In the genomic region with DNA sequence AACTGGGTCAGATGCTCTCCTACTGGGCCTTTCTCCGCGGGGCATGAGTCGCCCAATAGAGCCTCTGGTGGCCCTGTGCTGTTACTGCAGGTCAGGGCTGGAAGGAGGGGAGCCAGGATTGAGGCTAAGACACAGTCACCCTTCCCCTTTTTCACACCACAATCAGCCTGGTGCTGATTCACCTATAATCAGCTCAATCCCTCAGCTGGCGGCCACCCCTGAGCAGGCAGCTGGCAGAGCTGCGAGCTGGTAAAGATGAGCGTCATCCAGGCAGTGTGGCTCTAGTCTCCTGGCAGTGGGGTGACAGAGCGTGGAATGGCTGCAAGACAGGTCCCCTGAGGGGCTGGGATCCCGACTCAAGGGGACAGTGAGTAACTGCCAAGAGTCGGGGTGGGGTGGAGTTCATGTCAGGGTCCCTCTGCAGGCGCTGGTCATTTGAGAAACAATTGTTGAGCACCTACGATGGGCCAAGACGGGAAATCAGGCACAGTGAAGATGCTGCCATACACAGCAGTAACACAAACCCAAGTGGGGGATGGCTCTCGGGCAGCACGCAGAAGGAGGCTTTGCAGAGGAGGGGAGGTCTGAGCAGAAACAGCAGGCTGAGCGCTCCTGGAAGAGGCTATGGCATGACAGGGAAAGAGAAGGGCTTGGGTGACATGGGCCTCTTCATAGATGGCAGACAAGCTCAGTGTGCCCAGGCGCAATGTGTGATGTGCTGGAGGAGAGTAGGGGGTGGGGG, we compare ENCODE assay signal across 8 cellular contexts. TPM values are rescaled to one million over a fixed set of nuclear protein-coding genes. Genes with fewer than 3 reads are reported as not detected.
DNase-seq lines count a peak whose midpoint lies in the region; ATAC-seq and TF ChIP-seq lines count a peak whose summit lies in the region.

No MANE protein-coding gene starts in this region.

- no peak overlapping the region for H3K9ac ChIP-seq in parathyroid adenoma

- no peak overlapping the region for H3K27ac Mint-ChIP-seq in activated T-helper 1 cell treated with anti-CD3 and anti-CD28 coated beads, Interleukin-12 subunit alpha, Interleukin-12 subunit beta, Interleukin-2, Interleukin-4 antibody, amounts not matched to agents 30 ng/mL and 10 ng/mL and 1 ng/mL, durations not matched to agents 14 hours and 24 hours and 36 hours

- H3K36me3 ChIP-seq in Peyer's patch, result no peaks in the 10 kb centered on the region
- H3K36me3 ChIP-seq in parathyroid adenoma (ENCODE audit: control insufficient read depth, insufficient read depth, low read length), result no peaks in the 10 kb centered on the region

- H3K4me1 ChIP-seq in Peyer's patch (peaks cover 0 to 5% (median 0%) of the 10 kb centered on the region in 4 donors), parathyroid adenoma (no peaks in the 10 kb centered on the region)

- H2AFZ ChIP-seq in parathyroid adenoma, result no peak overlapping the region

- H3K4me3 ChIP-seq in Peyer's patch, result no peak overlapping the region
- no peak overlapping the region for H3K4me3 ChIP-seq in parathyroid adenoma (ENCODE audit: low read depth, low read length)

- TF ChIP-seq POLR2A in Peyer's patch (IDR thresholded peaks at IDR 0.05), result no peak

- H3K27me3 Mint-ChIP-seq in activated T-helper 1 cell treated with anti-CD3 and anti-CD28 coated beads, Interleukin-12 subunit alpha, Interleukin-12 subunit beta, Interleukin-2, Interleukin-4 antibody, amounts not matched to agents 30 ng/mL and 10 ng/mL and 1 ng/mL, durations not matched to agents 14 hours and 24 hours and 36 hours (ENCODE audit: insufficient read depth), result peaks cover 6% of the 10 kb centered on the region

- H3K27me3 ChIP-seq in Peyer's patch (no peaks in the 10 kb centered on the region), parathyroid adenoma (ENCODE audit: control insufficient read depth, insufficient read depth, low read length) (no peaks in the 10 kb centered on the region)

- TF ChIP-seq CTCF in Peyer's patch (IDR thresholded peaks at IDR 0.05) (peak; percentile 67 to 88 (median 82)), parathyroid adenoma (IDR thresholded peaks at IDR 0.05) (peak; percentile 77)

- DNase-seq in D341Med (ENCODE audit: low spot score) (peak; percentile 88), Peyer's patch (peak; percentile 57 to 84 (median 72)), germinal center (ENCODE audit: low spot score) (peak; percentile 78), NCI-H187 (lab: John Stamatoyannopoulos, UW) (no peak)
- DNase-seq in activated T-helper 1 cell treated with anti-CD3 and anti-CD28 coated beads, Interleukin-12 subunit alpha, Interleukin-12 subunit beta, Interleukin-2, Interleukin-4 antibody, amounts not matched to agents 30 ng/mL and 10 ng/mL and 1 ng/mL, durations not matched to agents 14 hours and 24 hours and 36 hours (ENCODE audit: low spot score), result peak; percentile 48

- no peak overlapping the region for H3K4me3 Mint-ChIP-seq in activated T-helper 1 cell treated with anti-CD3 and anti-CD28 coated beads, Interleukin-12 subunit alpha, Interleukin-12 subunit beta, Interleukin-2, Interleukin-4 antibody, amounts not matched to agents 30 ng/mL and 10 ng/mL and 1 ng/mL, durations not matched to agents 14 hours and 24 hours and 36 hours

- H3K9me3 ChIP-seq in Peyer's patch, result no peaks in the 10 kb centered on the region
- no peaks in the 10 kb centered on the region for H3K9me3 ChIP-seq in parathyroid adenoma (ENCODE audit: control insufficient read depth, low read length)

- no peaks in the 10 kb centered on the region for H3K79me2 ChIP-seq in parathyroid adenoma

- no peak overlapping the region for H3K27ac ChIP-seq in Peyer's patch
- H3K27ac ChIP-seq in parathyroid adenoma, result no peak overlapping the region

- peaks cover 10% of the 10 kb centered on the region for H3K9me3 Mint-ChIP-seq in activated T-helper 1 cell treated with anti-CD3 and anti-CD28 coated beads, Interleukin-12 subunit alpha, Interleukin-12 subunit beta, Interleukin-2, Interleukin-4 antibody, amounts not matched to agents 30 ng/mL and 10 ng/mL and 1 ng/mL, durations not matched to agents 14 hours and 24 hours and 36 hours

- no peak overlapping the region for H3K4me2 ChIP-seq in parathyroid adenoma (ENCODE audit: low read length)

- ATAC-seq in GM19455 (IDR thresholded peaks at IDR 0.05; ENCODE audit: unreplicated experiment) (peak; percentile 93), HG03460 (IDR thresholded peaks at IDR 0.05; ENCODE audit: unreplicated experiment) (peak; percentile 95)

- intact Hi-C loops in activated T-helper 1 cell treated with anti-CD3 and anti-CD28 coated beads, Interleukin-12 subunit alpha, Interleukin-12 subunit beta, Interleukin-2, Interleukin-4 antibody, amounts not matched to agents 30 ng/mL and 10 ng/mL and 1 ng/mL, durations not matched to agents 14 hours and 24 hours and 36 hours (cut with micrococcal nuclease), result loop anchor here (1.0 to 2.0 kb wide), 3 partner anchors 20 to 153 kb away; no protein-coding TSS in a partner anchor

- H3K36me3 Mint-ChIP-seq in activated T-helper 1 cell treated with anti-CD3 and anti-CD28 coated beads, Interleukin-12 subunit alpha, Interleukin-12 subunit beta, Interleukin-2, Interleukin-4 antibody, amounts not matched to agents 30 ng/mL and 10 ng/mL and 1 ng/mL, durations not matched to agents 14 hours and 24 hours and 36 hours (ENCODE audit: low read depth), result peaks cover 7% of the 10 kb centered on the region

- peaks cover 11% of the 10 kb centered on the region for H3K4me1 Mint-ChIP-seq in activated T-helper 1 cell treated with anti-CD3 and anti-CD28 coated beads, Interleukin-12 subunit alpha, Interleukin-12 subunit beta, Interleukin-2, Interleukin-4 antibody, amounts not matched to agents 30 ng/mL and 10 ng/mL and 1 ng/mL, durations not matched to agents 14 hours and 24 hours and 36 hours (ENCODE audit: low read depth)

RNA-seq across cellular contexts. Expression of gene ATF3, which starts 21.8 kb away (rescaled TPM):
- 10 to 100 TPM in 3 of 4 donors, 1 to 10 TPM in 1; 10.0 to 38.0 (median 17.2) TPM for total RNA-seq in Peyer's patch
- total RNA-seq in activated T-helper 1 cell treated with anti-CD3 and anti-CD28 coated beads, Interleukin-12 subunit alpha, Interleukin-12 subunit beta, Interleukin-2, Interleukin-4 antibody, amounts not matched to agents 30 ng/mL and 10 ng/mL and 1 ng/mL, durations not matched to agents 14 hours and 24 hours and 36 hours, result 23.0 and 23.3 TPM in 2 replicates

Comparison
In these comparisons a context has a peak if more than half of its experiments do, and no peak if none do; other contexts are left out.
1. DNase-seq: peak in D341Med (single experiment), Peyer's patch (3 of 3), activated T-helper 1 cell treated with anti-CD3 and anti-CD28 coated beads, Interleukin-12 subunit alpha, Interleukin-12 subunit beta, Interleukin-2, Interleukin-4 antibody, amounts not matched to agents 30 ng/mL and 10 ng/mL and 1 ng/mL, durations not matched to agents 14 hours and 24 hours and 36 hours (single experiment) and germinal center (single experiment); none in NCI-H187 (0 of 2).